10 cellular contexts compared by ENCODE assay signal in genomic region chr16:17414421-17414820, GRCh38. TPM values are rescaled to one million over a fixed set of nuclear protein-coding genes. Genes with fewer than 3 reads are reported as not detected.
DNase-seq lines count a peak whose midpoint lies in the region; ATAC-seq, FAIRE-seq and TF ChIP-seq lines count a peak whose summit lies in the region.
"Had no signal": no experiment of that assay in that cellular context is flagged by ENCODE, and none has a peak within 500 bp of the region (broad histone marks: within the 10 kb centered on the region; RNA-seq: fewer than 3 reads in every experiment).

No MANE protein-coding gene starts in this region.

- H3K4me1 ChIP-seq in kidney (ENCODE audit: control insufficient read depth in 1 of 2, insufficient read depth in 1 of 2, low read depth in 1 of 2, low read length in 2 of 2) (no peaks in the 10 kb centered on the region), trophoblast cell (ENCODE audit: control insufficient read depth in 1 of 2, insufficient read depth in 2 of 2, low read length in 2 of 2) (peaks cover 6 to 8% of the 10 kb centered on the region in 2 experiments)

- no peaks in the 10 kb centered on the region for H3K79me2 ChIP-seq in trophoblast cell (ENCODE audit: control insufficient read depth, insufficient read depth, low read length, poor library complexity)

- no peaks in the 10 kb centered on the region for H3K79me1 ChIP-seq in trophoblast cell (ENCODE audit: low read length)

- intact Hi-C loops in kidney (cut with DNase I): no loop called here

- no peak overlapping the region for H3K4me2 ChIP-seq in trophoblast cell (ENCODE audit: low read length)

- H2BK5ac ChIP-seq in trophoblast cell (ENCODE audit: low read depth, low read length, poor library complexity): no peak overlapping the region

- H4K8ac ChIP-seq in trophoblast cell (ENCODE audit: low read depth, low read length): no peak overlapping the region

- no peak overlapping the region for H4K12ac ChIP-seq in trophoblast cell (ENCODE audit: low read depth, low read length)

- no peak overlapping the region for H3K14ac ChIP-seq in trophoblast cell (ENCODE audit: low read length)

- H3K27me3 Mint-ChIP-seq in activated T-cell treated with anti-CD3 and anti-CD28 coated beads, Interleukin-2, amount 50 U/mL, for 72 hours (ENCODE audit: low read depth): no peaks in the 10 kb centered on the region

- no CpG with 5 or more reads among the region's 8 CpGs for WGBS in trophoblast cell (ENCODE audit: extremely low coverage, insufficient coverage, insufficient read length)

- H2AFZ ChIP-seq in trophoblast cell (ENCODE audit: insufficient read depth, low read length, poor library complexity): no peak overlapping the region

- TF ChIP-seq CTCF in GM10266 (IDR thresholded peaks at IDR 0.05; ENCODE audit: control insufficient read depth, insufficient read depth, low read depth, missing control alignments) (no peak), kidney (IDR thresholded peaks at IDR 0.05; ENCODE audit: borderline replicate concordance, extremely low read depth, insufficient read depth) (no peak)

- peak overlapping the region; percentile 62 to 90 for H3K4me3 Mint-ChIP-seq in activated T-cell treated with anti-CD3 and anti-CD28 coated beads, Interleukin-2, amount 50 U/mL, for 72 hours
- H3K4me3 Mint-ChIP-seq: nephron progenitor cell had no signal

- H3K9me3 ChIP-seq in kidney (ENCODE audit: control insufficient read depth in 1 of 2, low read length in 2 of 2) (no peaks in the 10 kb centered on the region), trophoblast cell (ENCODE audit: insufficient read depth, low read depth, low read length) (no peaks in the 10 kb centered on the region)
- H3K9me3 ChIP-seq: body of pancreas, thoracic aorta had no signal

- ATAC-seq in HG03432 (IDR thresholded peaks at IDR 0.05; ENCODE audit: unreplicated experiment): peak; percentile 34
- ATAC-seq in activated T-cell treated with anti-CD3 and anti-CD28 coated beads, Interleukin-2, amount 50 U/mL, for 72 hours (replicated peaks in 1 of 2): peak; percentile 48 to 68
- ATAC-seq in HG03442 (IDR thresholded peaks at IDR 0.05; ENCODE audit: unreplicated experiment): no peak
- ATAC-seq: body of pancreas had no signal

- no peak overlapping the region for H3K23ac ChIP-seq in trophoblast cell (ENCODE audit: low read length)

- no peak for FAIRE-seq in kidney (lab: Jason Lieb, UNC)

- H3K9ac ChIP-seq in kidney (ENCODE audit: low read length in 2 of 2) (no peak overlapping the region), trophoblast cell (ENCODE audit: low read length) (no peak overlapping the region)

- H4K91ac ChIP-seq in trophoblast cell (ENCODE audit: low read depth, low read length): no peak overlapping the region

- H3K27me3 ChIP-seq in trophoblast cell (ENCODE audit: insufficient read depth, low read length): no peaks in the 10 kb centered on the region
- H3K27me3 ChIP-seq: body of pancreas had no signal

- peaks cover 5 to 6% of the 10 kb centered on the region in 2 donors for H3K36me3 Mint-ChIP-seq in activated T-cell treated with anti-CD3 and anti-CD28 coated beads, Interleukin-2, amount 50 U/mL, for 72 hours (ENCODE audit: insufficient read depth in 2 of 2)

- no peak overlapping the region for H3K4me3 ChIP-seq in kidney (ENCODE audit: low read length in 2 of 2)
- H3K4me3 ChIP-seq in trophoblast cell (ENCODE audit: low read depth, low read length): no peak overlapping the region
- H3K4me3 ChIP-seq: body of pancreas, thoracic aorta had no signal

- H2BK120ac ChIP-seq in trophoblast cell (ENCODE audit: insufficient read depth, low read length, poor library complexity): no peak overlapping the region

- no peak overlapping the region for H3K4ac ChIP-seq in trophoblast cell (ENCODE audit: low read depth, low read length)

- H2BK12ac ChIP-seq in trophoblast cell (ENCODE audit: low read length): no peak overlapping the region

- H3K9me3 Mint-ChIP-seq in activated T-cell treated with anti-CD3 and anti-CD28 coated beads, Interleukin-2, amount 50 U/mL, for 72 hours: peaks cover 3 to 5% of the 10 kb centered on the region in 2 donors

- H3K27ac ChIP-seq in kidney (ENCODE audit: low read depth in 2 of 2, low read length in 2 of 2) (no peak overlapping the region), trophoblast cell (ENCODE audit: low read depth, low read length) (no peak overlapping the region)
- H3K27ac ChIP-seq: body of pancreas had no signal

- peak; percentile 19 for DNase-seq in GM10266 (ENCODE audit: extremely low spot score)
- peak; percentile 54 to 55 for DNase-seq in activated T-cell treated with anti-CD3 and anti-CD28 coated beads, Interleukin-2, amount 50 U/mL, for 72 hours
- peak; percentile 27 to 38 for DNase-seq in stimulated activated CD4-positive, alpha-beta T cell treated with anti-CD3 and anti-CD28 coated beads, Interleukin-2, amount 100 ng/mL, for 24 hours
- no peak for DNase-seq in kidney
- DNase-seq in trophoblast cell: no peak
- DNase-seq: body of pancreas, nephron progenitor cell had no signal

- H3K27ac Mint-ChIP-seq in activated T-cell treated with anti-CD3 and anti-CD28 coated beads, Interleukin-2, amount 50 U/mL, for 72 hours: peak overlapping the region; percentile 83
- H3K27ac Mint-ChIP-seq: nephron progenitor cell had no signal

- H3K4me1 Mint-ChIP-seq in activated T-cell treated with anti-CD3 and anti-CD28 coated beads, Interleukin-2, amount 50 U/mL, for 72 hours (ENCODE audit: low read depth): peaks cover 44% of the 10 kb centered on the region

- no peak overlapping the region for H2AK5ac ChIP-seq in trophoblast cell (ENCODE audit: low read length)

- H3K36me3 ChIP-seq in kidney (ENCODE audit: control insufficient read depth in 1 of 2, insufficient read depth in 2 of 2, low read length in 2 of 2) (no peaks in the 10 kb centered on the region), trophoblast cell (ENCODE audit: control insufficient read depth in 1 of 2, insufficient read depth in 2 of 2, low read length in 2 of 2) (no peaks in the 10 kb centered on the region)
- H3K36me3 ChIP-seq: thoracic aorta had no signal

- no peak overlapping the region for H3K18ac ChIP-seq in trophoblast cell (ENCODE audit: low read length)

RNA-seq across cellular contexts. Expression of gene XYLT1, which starts 56.3 kb away (rescaled TPM):
- 10 to 100 TPM; 17.1 to 17.9 TPM for total RNA-seq in activated T-cell treated with anti-CD3 and anti-CD28 coated beads, Interleukin-2, amount 50 U/mL, for 72 hours
- total RNA-seq in kidney: 7.6 TPM
- polyA plus RNA-seq in kidney (ENCODE audit: insufficient read depth, low read depth, low replicate concordance): 0.52 TPM
- 5.9 and 6.8 TPM in 2 replicates for polyA plus RNA-seq in trophoblast cell (2013)

Comparison
In these comparisons a context has a peak if more than half of its experiments do, and no peak if none do; other contexts are left out.
1. DNase-seq: peak in GM10266 (single experiment), activated T-cell treated with anti-CD3 and anti-CD28 coated beads, Interleukin-2, amount 50 U/mL, for 72 hours (2 of 2) and stimulated activated CD4-positive, alpha-beta T cell treated with anti-CD3 and anti-CD28 coated beads, Interleukin-2, amount 100 ng/mL, for 24 hours (2 of 2); none in kidney (single experiment) and trophoblast cell (0 of 2).